8 cellular contexts compared by ENCODE assay signal in genomic region chr22:37676691-37677627, GRCh38. TPM values are rescaled to one million over a fixed set of nuclear protein-coding genes. Genes with fewer than 3 reads are reported as not detected.
DNase-seq lines count a peak whose midpoint lies in the region; ATAC-seq and TF ChIP-seq lines count a peak whose summit lies in the region.

No MANE protein-coding gene starts in this region.

- H3K4me3 ChIP-seq in AG04450 (ENCODE audit: low read depth, low read length) (peak overlapping the region; percentile 97), Panc1 (ENCODE audit: low read depth in 2 of 2, low read length in 2 of 2) (peak overlapping the region; percentile 70 to 84)

- H3K9me3 ChIP-seq in AG04450 (ENCODE audit: control insufficient read depth, insufficient read depth, low read length) = no peaks in the 10 kb centered on the region; the same call in 1 of the 2 replicates
- no peaks in the 10 kb centered on the region for H3K9me3 ChIP-seq in Panc1 (ENCODE audit: control insufficient read depth, insufficient read depth, low read depth, low read length)

- peak overlapping the region; percentile 89 to 90 for H3K27ac Mint-ChIP-seq in natural killer cell treated with Interleukin-12 subunit alpha and Interleukin-12 subunit beta and Interleukin-15 and Interleukin-18, amount 100 ng/mL, for 72 hours
- H3K27ac Mint-ChIP-seq in stimulated activated naive B cell treated with anti-CD40 and anti-IgM and Interleukin-4, amounts not matched to agents 10 μg/mL and 1 μg/mL and 100 μg/mL, for 72 hours = peak overlapping the region; percentile 96

- DNase-seq in AG04450 (ENCODE audit: low read depth, low spot score) = peak; percentile 96
- peak; percentile 61 for DNase-seq in Panc1 (ENCODE audit: low read depth, low spot score)
- DNase-seq in activated T-cell treated with anti-CD3 and anti-CD28 coated beads, Interleukin-2, amount 50 U/mL, for 48 hours = peak; percentile 95 to 96
- peak; percentile 98 for DNase-seq in fibroblast of gingiva (ENCODE audit: low read depth)
- peak; percentile 94 for DNase-seq in natural killer cell treated with Interleukin-12 subunit alpha and Interleukin-12 subunit beta and Interleukin-15 and Interleukin-18, amount 100 ng/mL, for 72 hours (ENCODE audit: low spot score)
- DNase-seq in stimulated activated naive B cell treated with anti-CD40 and anti-IgM and Interleukin-4, amounts not matched to agents 10 μg/mL and 1 μg/mL and 100 μg/mL, for 72 hours = peak; percentile 89

- TF ChIP-seq CTCF in AG04450 (IDR thresholded peaks at IDR 0.05; ENCODE audit: low read depth, low read length) (no peak), Panc1 (IDR thresholded peaks at IDR 0.05) (no peak)

- no peaks in the 10 kb centered on the region for H3K36me3 ChIP-seq in Panc1 (ENCODE audit: control insufficient read depth, insufficient read depth, low read length)

- intact Hi-C loops in Panc1 (cut with micrococcal nuclease; ENCODE audit: unreplicated experiment) = no loop called here

- peak overlapping the region; percentile 97 for H3K4me3 Mint-ChIP-seq in natural killer cell treated with Interleukin-12 subunit alpha and Interleukin-12 subunit beta and Interleukin-15 and Interleukin-18, amount 100 ng/mL, for 72 hours
- H3K4me3 Mint-ChIP-seq in stimulated activated naive B cell treated with anti-CD40 and anti-IgM and Interleukin-4, amounts not matched to agents 10 μg/mL and 1 μg/mL and 100 μg/mL, for 72 hours = peak overlapping the region; percentile 82 to 86

- BruUV-seq in Panc1 (replicated peaks; lab: Mats Ljungman, UMichigan) = TSS peak; percentile 91

- H3K27me3 ChIP-seq in AG04450 (ENCODE audit: control insufficient read depth, insufficient read depth, low read length) = no peaks in the 10 kb centered on the region
- no peaks in the 10 kb centered on the region for H3K27me3 ChIP-seq in Panc1 (ENCODE audit: control insufficient read depth, insufficient read depth, low read length)

- CTCF ChIA-PET in AG04450 (lab: Charles Lee) (interaction anchor here (0.5 kb wide), 1 partner anchor 13 kb away, joined by 6 read pairs; no protein-coding TSS in a partner anchor), Panc1 (lab: Charles Lee) (no interaction called here)

- in situ Hi-C loops in Panc1 (cut with HindIII; ENCODE audit: low pct_unique_long_range_greater_than_20kb, low sequenced_read_pairs) = no loop called here

- no peaks in the 10 kb centered on the region for H3K36me3 Mint-ChIP-seq in natural killer cell treated with Interleukin-12 subunit alpha and Interleukin-12 subunit beta and Interleukin-15 and Interleukin-18, amount 100 ng/mL, for 72 hours
- peaks cover 8 to 10% of the 10 kb centered on the region in 2 donors for H3K36me3 Mint-ChIP-seq in stimulated activated naive B cell treated with anti-CD40 and anti-IgM and Interleukin-4, amounts not matched to agents 10 μg/mL and 1 μg/mL and 100 μg/mL, for 72 hours

- H3K9me3 Mint-ChIP-seq in natural killer cell treated with Interleukin-12 subunit alpha and Interleukin-12 subunit beta and Interleukin-15 and Interleukin-18, amount 100 ng/mL, for 72 hours = no peaks in the 10 kb centered on the region
- H3K9me3 Mint-ChIP-seq in stimulated activated naive B cell treated with anti-CD40 and anti-IgM and Interleukin-4, amounts not matched to agents 10 μg/mL and 1 μg/mL and 100 μg/mL, for 72 hours = no peaks in the 10 kb centered on the region

- H3K4me1 Mint-ChIP-seq in natural killer cell treated with Interleukin-12 subunit alpha and Interleukin-12 subunit beta and Interleukin-15 and Interleukin-18, amount 100 ng/mL, for 72 hours (ENCODE audit: low read depth in 2 of 2) = peaks cover 41 to 42% of the 10 kb centered on the region in 2 donors
- peaks cover 43 to 83% of the 10 kb centered on the region in 2 donors for H3K4me1 Mint-ChIP-seq in stimulated activated naive B cell treated with anti-CD40 and anti-IgM and Interleukin-4, amounts not matched to agents 10 μg/mL and 1 μg/mL and 100 μg/mL, for 72 hours

- POLR2A ChIA-PET in AG04450 (lab: Yijun Ruan, JAX) (interaction anchor here (0.6 to 4.1 kb wide), 10 partner anchors 13 to 124 kb away, joined by 3 to 52 read pairs (median 8); no protein-coding TSS in a partner anchor), Panc1 (lab: Charles Lee) (no interaction called here)

- peaks cover 32% of the 10 kb centered on the region for H3K4me1 ChIP-seq in Panc1 (ENCODE audit: control insufficient read depth, insufficient read depth, low read length)

- ATAC-seq in GM19025 (IDR thresholded peaks at IDR 0.05; ENCODE audit: low read depth, unreplicated experiment) (peak; percentile 55), HG03521 (IDR thresholded peaks at IDR 0.05; ENCODE audit: unreplicated experiment) (peak; percentile 46), Panc1 (peak; percentile 46)
- ATAC-seq in natural killer cell treated with Interleukin-12 subunit alpha and Interleukin-12 subunit beta and Interleukin-15 and Interleukin-18, amount 100 ng/mL, for 72 hours = peak; percentile 89 to 90
- ATAC-seq in stimulated activated naive B cell treated with anti-CD40 and anti-IgM and Interleukin-4, amounts not matched to agents 10 μg/mL and 1 μg/mL and 100 μg/mL, for 72 hours (replicated peaks) = peak; percentile 75 to 81

- no peaks in the 10 kb centered on the region for H3K27me3 Mint-ChIP-seq in natural killer cell treated with Interleukin-12 subunit alpha and Interleukin-12 subunit beta and Interleukin-15 and Interleukin-18, amount 100 ng/mL, for 72 hours
- no peaks in the 10 kb centered on the region for H3K27me3 Mint-ChIP-seq in stimulated activated naive B cell treated with anti-CD40 and anti-IgM and Interleukin-4, amounts not matched to agents 10 μg/mL and 1 μg/mL and 100 μg/mL, for 72 hours

- H3K27ac ChIP-seq in AG04450 (ENCODE audit: low read depth, low read length) = peak overlapping the region; percentile 72
- peak overlapping the region; percentile 78 for H3K27ac ChIP-seq in Panc1 (ENCODE audit: low read length)

RNA-seq across cellular contexts. Expression of gene LGALS1, which starts 1.5 kb away (rescaled TPM):
- 5,926 and 7,935 TPM in 2 replicates for polyA plus RNA-seq in AG04450 (2011; rRNA removed)
- 3,546 and 5,412 TPM in 2 replicates for polyA minus RNA-seq in AG04450 (2011; rRNA and poly(A)+ RNA removed)
- 1,518 TPM for total RNA-seq in Panc1 (2021; ENCODE audit: unreplicated experiment)
- polyA plus RNA-seq in Panc1 (2012; ENCODE audit: insufficient read length) = 2,763 TPM
- total RNA-seq in natural killer cell treated with Interleukin-12 subunit alpha and Interleukin-12 subunit beta and Interleukin-15 and Interleukin-18, amount 100 ng/mL, for 72 hours = 100 to 1,000 TPM; 290 to 675 TPM

RNA-seq across cellular contexts. Expression of gene NOL12, which starts 9.2 kb away (rescaled TPM):
- 10.4 and 11.8 TPM in 2 replicates for polyA plus RNA-seq in AG04450 (2011; rRNA removed)
- 10.9 and 13.9 TPM in 2 replicates for polyA minus RNA-seq in AG04450 (2011; rRNA and poly(A)+ RNA removed)
- 32.7 TPM for total RNA-seq in Panc1 (2021; ENCODE audit: unreplicated experiment)
- 37.2 TPM for polyA plus RNA-seq in Panc1 (2012; ENCODE audit: insufficient read length)
- 10 to 100 TPM; 37.4 to 48.3 TPM for total RNA-seq in natural killer cell treated with Interleukin-12 subunit alpha and Interleukin-12 subunit beta and Interleukin-15 and Interleukin-18, amount 100 ng/mL, for 72 hours

RNA-seq across cellular contexts. Expression of gene PDXP, which starts 18.4 kb away (rescaled TPM):
- polyA plus RNA-seq in AG04450 (2011; rRNA removed) = 11.7 and 17.7 TPM in 2 replicates
- 6.3 and 9.7 TPM in 2 replicates for polyA minus RNA-seq in AG04450 (2011; rRNA and poly(A)+ RNA removed)
- 17.6 TPM for total RNA-seq in Panc1 (2021; ENCODE audit: unreplicated experiment)
- polyA plus RNA-seq in Panc1 (2012; ENCODE audit: insufficient read length) = 14.6 TPM
- total RNA-seq in natural killer cell treated with Interleukin-12 subunit alpha and Interleukin-12 subunit beta and Interleukin-15 and Interleukin-18, amount 100 ng/mL, for 72 hours = 10 to 100 TPM; 43.9 to 58.4 TPM

RNA-seq across cellular contexts. Expression of gene TRIOBP, which starts 19.9 kb away (rescaled TPM):
- 37.0 and 76.4 TPM in 2 replicates for polyA plus RNA-seq in AG04450 (2011; rRNA removed)
- 78.8 and 114 TPM in 2 replicates for polyA minus RNA-seq in AG04450 (2011; rRNA and poly(A)+ RNA removed)
- 50.5 TPM for total RNA-seq in Panc1 (2021; ENCODE audit: unreplicated experiment)
- polyA plus RNA-seq in Panc1 (2012; ENCODE audit: insufficient read length) = 64.5 TPM
- 10 to 100 TPM; 29.9 to 35.1 TPM for total RNA-seq in natural killer cell treated with Interleukin-12 subunit alpha and Interleukin-12 subunit beta and Interleukin-15 and Interleukin-18, amount 100 ng/mL, for 72 hours

RNA-seq across cellular contexts. Expression of gene SH3BP1, which starts 37.5 kb away (rescaled TPM):
- polyA plus RNA-seq in AG04450 (2011; rRNA removed) = 8.4 and 11.3 TPM in 2 replicates
- polyA minus RNA-seq in AG04450 (2011; rRNA and poly(A)+ RNA removed) = 12.8 and 14.4 TPM in 2 replicates
- 6.8 TPM for total RNA-seq in Panc1 (2021; ENCODE audit: unreplicated experiment)
- 6.8 TPM for polyA plus RNA-seq in Panc1 (2012; ENCODE audit: insufficient read length)
- 100 to 1,000 TPM; 160 to 229 TPM for total RNA-seq in natural killer cell treated with Interleukin-12 subunit alpha and Interleukin-12 subunit beta and Interleukin-15 and Interleukin-18, amount 100 ng/mL, for 72 hours

Comparison
In these comparisons a context has a peak if more than half of its experiments do, and no peak if none do; other contexts are left out.
1. Peak in every context shown above with its lines: DNase-seq, ATAC-seq, H3K4me3 ChIP-seq and H3K27ac ChIP-seq.